ENCODE assay signal across 10 cellular contexts in the genomic region with DNA sequence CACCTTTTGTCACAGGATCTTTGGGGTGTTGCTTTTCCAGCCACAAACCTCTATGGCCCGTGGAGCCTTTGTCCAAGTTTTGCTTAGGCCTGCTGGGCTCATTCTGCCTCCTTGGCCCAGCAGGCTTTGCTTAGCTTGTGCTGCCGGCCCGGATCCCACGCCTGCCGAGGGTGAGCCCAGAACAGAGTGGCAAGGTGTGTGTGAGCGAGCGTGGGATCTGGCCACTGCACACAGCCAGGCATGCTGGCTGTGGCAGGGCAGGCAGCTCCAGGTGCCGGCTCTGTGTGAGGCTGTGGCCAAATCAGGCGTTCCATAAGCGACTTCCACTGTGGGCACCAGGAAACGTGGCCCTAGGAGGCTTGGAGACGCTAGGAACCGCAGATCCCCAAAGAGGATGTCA.
"Had no signal": no experiment of that assay in that cellular context is flagged by ENCODE, and none has a peak within 500 bp of the region (broad histone marks: within the 10 kb centered on the region; RNA-seq: fewer than 3 reads in every experiment).

No MANE protein-coding gene starts in this region.

- ATAC-seq: HCT116, HepG2 had no signal

- H3K4me1 ChIP-seq: HAP-1 had no signal

- H3K9me3 Mint-ChIP-seq: HFFc6, IgD-negative memory B cell had no signal

- H3K27ac Mint-ChIP-seq: HFFc6, IgD-negative memory B cell had no signal

- H3K9me3 ChIP-seq: HAP-1 had no signal

- H3K27me3 Mint-ChIP-seq: IgD-negative memory B cell had no signal

- H3K4me3 Mint-ChIP-seq: HFFc6, IgD-negative memory B cell had no signal

- DNase-seq: GM23248, GOT3, H7, HFFc6, KBM-7 had no signal

- H3K4me3 ChIP-seq: GM23248, HAP-1 had no signal

- H3K4me1 Mint-ChIP-seq: IgD-negative memory B cell had no signal

- H3K27ac ChIP-seq: GM23248, HL-60 had no signal
